ENCODE assay signal across 1 cellular context in the genomic region with DNA sequence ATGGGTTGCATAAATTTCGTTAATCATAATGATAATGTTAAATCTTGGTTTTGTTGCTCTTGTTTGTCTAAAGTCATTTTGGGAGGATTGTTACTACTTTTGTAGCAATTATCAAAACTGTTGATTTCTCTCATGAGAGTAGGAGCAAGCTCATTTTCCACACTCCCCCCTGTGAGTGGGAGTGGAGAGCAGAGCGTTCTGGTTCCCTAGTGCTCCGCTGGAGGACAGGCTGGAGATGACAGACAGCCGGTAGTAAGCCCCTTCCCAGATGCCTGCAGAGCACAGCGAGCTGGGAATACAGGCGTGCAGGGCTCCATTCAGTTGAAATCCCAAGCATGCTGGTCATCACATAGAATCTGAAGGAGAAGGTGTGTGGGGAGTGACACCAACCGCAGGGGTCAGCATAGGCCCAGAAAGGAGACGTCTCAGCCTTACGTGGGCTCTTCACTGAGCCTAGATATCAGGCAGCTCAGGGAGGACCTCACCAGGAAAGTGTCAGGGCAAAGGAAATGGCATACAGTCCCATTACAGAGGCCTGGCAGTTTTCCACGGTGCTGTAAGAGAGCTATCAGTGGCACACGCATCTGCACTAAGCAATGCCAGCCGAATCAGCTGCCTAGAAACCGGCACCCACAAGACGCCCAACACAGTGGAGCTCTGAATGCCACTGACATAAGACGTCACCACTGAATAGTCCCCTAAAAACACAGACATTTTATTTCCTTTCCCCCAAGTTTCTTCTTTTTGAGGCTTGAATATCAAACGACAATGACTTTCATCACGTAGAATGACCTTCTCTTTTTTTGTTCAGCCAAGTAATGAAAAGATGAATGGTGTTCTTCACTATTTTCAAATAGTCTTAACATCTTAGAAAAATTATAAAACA.
TF ChIP-seq lines count a peak whose summit lies in the region.

No MANE protein-coding gene starts in this region.

TF ChIP-seq in H1, 55 proteins besides CTCF, POLR2A, EP300 and RAD21:
- TF ChIP-seq JUND (IDR thresholded peaks at IDR 0.05; ENCODE audit: low read length): no peak
- TF ChIP-seq, protein P1, sequence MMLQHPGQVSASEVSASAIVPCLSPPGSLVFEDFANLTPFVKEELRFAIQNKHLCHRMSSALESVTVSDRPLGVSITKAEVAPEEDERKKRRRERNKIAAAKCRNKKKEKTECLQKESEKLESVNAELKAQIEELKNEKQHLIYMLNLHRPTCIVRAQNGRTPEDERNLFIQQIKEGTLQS (IDR thresholded peaks at IDR 0.05; ENCODE audit: insufficient read depth, low read depth, low read length): no peak
